ENCODE assay signal across 1 cellular context in the genomic region with DNA sequence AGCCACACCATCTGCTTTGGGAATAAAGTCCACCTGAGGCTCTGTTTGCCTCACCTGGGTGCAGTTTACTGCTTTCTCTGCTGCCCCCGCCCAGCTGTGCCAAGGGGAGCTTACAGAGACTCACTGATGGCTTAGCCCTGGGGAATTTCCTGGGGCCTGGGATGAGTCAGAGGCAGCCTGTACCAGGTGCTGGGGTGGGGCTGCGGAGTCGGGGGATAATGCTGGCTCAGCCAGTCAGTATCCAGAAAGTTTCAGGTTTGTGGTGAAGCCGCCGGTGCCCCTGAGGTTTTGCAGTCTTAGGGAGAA.
TF ChIP-seq lines count a peak whose summit lies in the region.

No MANE protein-coding gene starts in this region.

TF ChIP-seq in H1, 55 proteins besides CTCF, POLR2A, EP300 and RAD21 (continued from another document):
- TF ChIP-seq CBX8 (IDR thresholded peaks at IDR 0.05; ENCODE audit: borderline replicate concordance, low read depth, low read length) (no peak), NRF1 (IDR thresholded peaks at IDR 0.05; ENCODE audit: low read depth, low read length) (no peak), SAP30 (IDR thresholded peaks at IDR 0.05; ENCODE audit: insufficient read depth, insufficient replicate concordance, low read length) (no peak), CTBP2 (IDR thresholded peaks at IDR 0.05; ENCODE audit: borderline replicate concordance, insufficient read depth, insufficient read length, low read length) (no peak), TBP (IDR thresholded peaks at IDR 0.05; ENCODE audit: low read depth, low read length) (no peak), SIX5 (IDR thresholded peaks at IDR 0.05; ENCODE audit: low read depth, low read length) (no peak), SUZ12 (IDR thresholded peaks at IDR 0.05; ENCODE audit: low read length) (no peak), PHF8 (conservative IDR thresholded peaks at IDR 0.05; ENCODE audit: low read depth, low read length) (no peak), JUND (IDR thresholded peaks at IDR 0.05; ENCODE audit: low read length) (peak; percentile 86), BRCA1 (IDR thresholded peaks at IDR 0.05; ENCODE audit: low read depth, low read length) (no peak), JUN (IDR thresholded peaks at IDR 0.05; ENCODE audit: low read depth, low read length) (peak; percentile 49; the same call in 1 of the 2 replicates), TCF12 (IDR thresholded peaks at IDR 0.05; ENCODE audit: low read depth, low read length) (0 out of 2 replicates have a peak, but pooled peaks have one; percentile 63), GTF2F1 (IDR thresholded peaks at IDR 0.05; ENCODE audit: borderline replicate concordance, low read depth, low read length) (no peak), SP2 (IDR thresholded peaks at IDR 0.05; ENCODE audit: low read length) (no peak), TAF7 (optimal IDR thresholded peaks at IDR 0.05; ENCODE audit: borderline replicate concordance, low read depth, low read length) (no peak), SRF (IDR thresholded peaks at IDR 0.05; ENCODE audit: low read depth, low read length) (no peak), CHD1 (IDR thresholded peaks at IDR 0.05; ENCODE audit: low read depth, low read length) (no peak), KDM4A (IDR thresholded peaks at IDR 0.05; ENCODE audit: low read depth, low read length, severe bottlenecking) (no peak)
- TF ChIP-seq, protein P1, sequence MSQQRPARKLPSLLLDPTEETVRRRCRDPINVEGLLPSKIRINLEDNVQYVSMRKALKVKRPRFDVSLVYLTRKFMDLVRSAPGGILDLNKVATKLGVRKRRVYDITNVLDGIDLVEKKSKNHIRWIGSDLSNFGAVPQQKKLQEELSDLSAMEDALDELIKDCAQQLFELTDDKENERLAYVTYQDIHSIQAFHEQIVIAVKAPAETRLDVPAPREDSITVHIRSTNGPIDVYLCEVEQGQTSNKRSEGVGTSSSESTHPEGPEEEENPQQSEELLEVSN (IDR thresholded peaks at IDR 0.05): no peak
- TF ChIP-seq, protein P2, sequence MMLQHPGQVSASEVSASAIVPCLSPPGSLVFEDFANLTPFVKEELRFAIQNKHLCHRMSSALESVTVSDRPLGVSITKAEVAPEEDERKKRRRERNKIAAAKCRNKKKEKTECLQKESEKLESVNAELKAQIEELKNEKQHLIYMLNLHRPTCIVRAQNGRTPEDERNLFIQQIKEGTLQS (IDR thresholded peaks at IDR 0.05; ENCODE audit: insufficient read depth, low read depth, low read length): no peak
TF ChIP-seq in H1: peak in this region for 3.
